ENCODE assay signal across 30 cellular contexts in the genomic region with DNA sequence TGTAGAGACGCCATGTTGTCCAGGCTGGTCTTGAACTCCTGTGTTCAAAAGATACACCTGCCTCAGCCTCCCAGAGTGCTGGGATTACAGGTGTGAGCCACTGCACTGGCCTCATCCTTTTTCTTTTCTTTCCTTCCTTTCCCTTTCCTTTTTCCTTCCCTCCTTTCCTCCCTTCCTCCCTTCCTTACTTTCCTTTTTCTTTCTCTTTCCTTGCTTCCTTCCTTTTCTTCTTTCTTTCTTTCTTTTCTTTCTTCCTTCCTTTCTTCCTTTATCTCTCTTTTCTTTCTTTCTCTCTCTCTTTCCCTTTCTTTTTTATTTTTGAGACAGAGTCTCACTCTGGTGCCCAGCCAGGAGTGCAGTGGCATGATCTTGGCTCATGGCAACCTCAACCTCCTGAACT.
"Had no signal": no experiment of that assay in that cellular context is flagged by ENCODE, and none has a peak within 500 bp of the region (broad histone marks: within the 10 kb centered on the region; RNA-seq: fewer than 3 reads in every experiment).

No MANE protein-coding gene starts in this region.

- DNase-seq: activated CD4-positive, alpha-beta memory T cell treated with anti-CD3 and anti-CD28 coated beads for 36 hours; activated CD4-positive, alpha-beta T cell treated with anti-CD3 and anti-CD28 coated beads for 36 hours; activated CD4-positive, alpha-beta T cell treated with anti-CD3 and anti-CD28 coated beads, Interleukin-2, amount 10 ng/mL, durations not matched to agents 7 days and 5 days; activated CD8-positive, alpha-beta memory T cell treated with anti-CD3 and anti-CD28 coated beads, Interleukin-2, amount 50 U/mL, for 48 hours; activated effector memory CD4-positive, alpha-beta T cell treated with Interleukin-2 at 50 U/mL for 16 hours; activated naive CD4-positive, alpha-beta T cell; activated naive CD4-positive, alpha-beta T cell treated with anti-CD3 and anti-CD28 coated beads, Interleukin-2, amount 50 U/mL, for 16 hours; activated naive CD8-positive, alpha-beta T cell treated with anti-CD3 and anti-CD28 coated beads for 36 hours; amniotic stem cell; aorta; brain microvascular endothelial cell; central memory CD4-positive, alpha-beta T cell; Kasumi-1; KG1; MG63; NCI-H1048; NCI-H1105 treated with DMSO at 0.1 percent for 48 hours; NCI-H1436; NCI-H1694; NCI-H1930; NCI-H2081 treated with DMSO at 0.1 percent for 48 hours; NCI-H345; NCI-H524 treated with DMSO at 0.1 percent for 48 hours; SHP77; SJCRH30 had no signal

- H3K4me3 ChIP-seq: MG63, SJCRH30, SK-N-MC had no signal

- H3K36me3 ChIP-seq: brain microvascular endothelial cell, MG63, SJCRH30 had no signal

- H3K36me3 Mint-ChIP-seq: WTC11 had no signal

- H3K27me3 Mint-ChIP-seq: activated naive CD8-positive, alpha-beta T cell treated with anti-CD3 and anti-CD28 coated beads for 36 hours had no signal

- H3K27me3 ChIP-seq: brain microvascular endothelial cell, MG63, SJCRH30 had no signal

- H3K27ac Mint-ChIP-seq: activated CD4-positive, alpha-beta memory T cell treated with anti-CD3 and anti-CD28 coated beads for 36 hours; activated CD4-positive, alpha-beta T cell treated with anti-CD3 and anti-CD28 coated beads for 36 hours; activated CD4-positive, alpha-beta T cell treated with anti-CD3 and anti-CD28 coated beads, Interleukin-2, amount 10 ng/mL, durations not matched to agents 7 days and 5 days; activated naive CD8-positive, alpha-beta T cell treated with anti-CD3 and anti-CD28 coated beads for 36 hours; T-helper 2 cell treated with Interferon-gamma antibody and Interleukin-4, amounts not matched to agents 5 μg/mL and 100 μg/mL, for 36 hours; WTC11 had no signal

- H3K4me3 Mint-ChIP-seq: activated CD4-positive, alpha-beta memory T cell treated with anti-CD3 and anti-CD28 coated beads for 36 hours; activated CD4-positive, alpha-beta T cell treated with anti-CD3 and anti-CD28 coated beads for 36 hours; activated CD4-positive, alpha-beta T cell treated with anti-CD3 and anti-CD28 coated beads, Interleukin-2, amount 10 ng/mL, durations not matched to agents 7 days and 5 days; activated naive CD8-positive, alpha-beta T cell treated with anti-CD3 and anti-CD28 coated beads for 36 hours; T-helper 2 cell treated with Interferon-gamma antibody and Interleukin-4, amounts not matched to agents 5 μg/mL and 100 μg/mL, for 36 hours; WTC11 had no signal

- H3K9me3 Mint-ChIP-seq: activated CD4-positive, alpha-beta memory T cell treated with anti-CD3 and anti-CD28 coated beads for 36 hours; activated CD4-positive, alpha-beta T cell treated with anti-CD3 and anti-CD28 coated beads, Interleukin-2, amount 10 ng/mL, durations not matched to agents 7 days and 5 days; activated naive CD8-positive, alpha-beta T cell treated with anti-CD3 and anti-CD28 coated beads for 36 hours; T-helper 2 cell treated with Interferon-gamma antibody and Interleukin-4, amounts not matched to agents 5 μg/mL and 100 μg/mL, for 36 hours; WTC11 had no signal

- ATAC-seq: activated CD4-positive, alpha-beta T cell treated with anti-CD3 and anti-CD28 coated beads for 36 hours; activated CD4-positive, CD25-positive, alpha-beta regulatory T cell treated with anti-CD3 and anti-CD28 coated beads, Interleukin-2, amount 50 U/mL, for 24 hours; Panc1; WTC11 had no signal

- H3K9me3 ChIP-seq: MG63, SJCRH30 had no signal

- H3K27ac ChIP-seq: brain microvascular endothelial cell, SJCRH30, SK-N-MC had no signal
